21 cellular contexts compared by ENCODE assay signal in genomic region chr1:167298328-167298727, GRCh38.
DNase-seq lines count a peak whose midpoint lies in the region; ATAC-seq, FAIRE-seq and TF ChIP-seq lines count a peak whose summit lies in the region.
"Had no signal": no experiment of that assay in that cellular context is flagged by ENCODE, and none has a peak within 500 bp of the region (broad histone marks: within the 10 kb centered on the region; RNA-seq: fewer than 3 reads in every experiment).

No MANE protein-coding gene starts in this region.

- no peak for TF ChIP-seq EP300 in ovary (IDR thresholded peaks at IDR 0.05)

- peaks cover 18% of the 10 kb centered on the region for H3K4me1 ChIP-seq in endothelial cell of umbilical vein (ENCODE audit: control insufficient read depth, extremely low read depth, insufficient read depth, low read length)
- H3K4me1 ChIP-seq in lower lobe of right lung, result peaks cover 27% of the 10 kb centered on the region
- no peaks in the 10 kb centered on the region for H3K4me1 ChIP-seq in ovary (ENCODE audit: insufficient read depth)

- TF ChIP-seq CTCF in endothelial cell of umbilical vein (IDR thresholded peaks at IDR 0.05; ENCODE audit: extremely low read depth in 1 of 2, insufficient read depth in 1 of 2, low read depth in 1 of 2, low read length in 2 of 2), result no peak
- no peak for TF ChIP-seq CTCF in lower lobe of right lung (IDR thresholded peaks at IDR 0.05)
- TF ChIP-seq CTCF in ovary (IDR thresholded peaks at IDR 0.05), result no peak

- H3K27ac ChIP-seq in endothelial cell of umbilical vein (ENCODE audit: insufficient read depth, low read depth, low read length), result no peak overlapping the region
- H3K27ac ChIP-seq in lower lobe of right lung, result peak overlapping the region; percentile 40
- no peak overlapping the region for H3K27ac ChIP-seq in ovary

- CTCF ChIA-PET in endothelial cell of umbilical vein (lab: Charles Lee), result interaction anchor here (1.0 to 3.7 kb wide), 2 partner anchors 30 to 78 kb away, joined by 3 to 15 read pairs; partner anchors contain the start of gene POU2F1

- no peak overlapping the region for H2AFZ ChIP-seq in endothelial cell of umbilical vein (ENCODE audit: low read depth, low read length)

- DNase-seq in endothelial cell of umbilical vein (ENCODE audit: low read depth, low spot score), result peak; percentile 24
- DNase-seq in lower lobe of right lung, result no peak
- no peak for DNase-seq in NCI-H446 treated with DMSO at 0.1 percent for 48 hours (lab: John Stamatoyannopoulos, UW)
- no peak for DNase-seq in NCI-H2227 (lab: John Stamatoyannopoulos, UW; ENCODE audit: unreplicated experiment)
- DNase-seq in ovary, result no peak
- no peak for DNase-seq in frontal cortex (ENCODE audit: low spot score in 2 of 2)
- DNase-seq: AML-193; CD4-positive, CD25-positive, alpha-beta regulatory T cell; DMS79; KG1; MM.1S; NCI-H1105 treated with DMSO at 0.1 percent for 48 hours; NCI-H187 treated with DMSO at 0.1 percent for 48 hours; NCI-H2171; NCI-H510A; NCI-H82; SHP77 had no signal

- no TSS peak for BruUV-seq in endothelial cell of umbilical vein (replicated peaks; lab: Mats Ljungman, UMichigan)

- no peak for TF ChIP-seq POLR2A in endothelial cell of umbilical vein (IDR thresholded peaks at IDR 0.05; ENCODE audit: low read depth, low read length)
- no peak for TF ChIP-seq POLR2A in ovary (IDR thresholded peaks at IDR 0.05)

- intact Hi-C loops in endothelial cell of umbilical vein (cut with micrococcal nuclease), result no loop called here
- intact Hi-C loops in lower lobe of right lung (cut with DNase I), result no loop called here
- intact Hi-C loops in ovary (cut with DNase I), result no loop called here

- no peak overlapping the region for H3K9ac ChIP-seq in endothelial cell of umbilical vein (replicated peaks; ENCODE audit: extremely low read depth, insufficient read depth, low read length)

- H4K20me1 ChIP-seq in endothelial cell of umbilical vein (replicated peaks; ENCODE audit: control insufficient read depth, extremely low read depth, insufficient read depth, low read length), result no peaks in the 10 kb centered on the region

- H3K4me2 ChIP-seq in endothelial cell of umbilical vein (ENCODE audit: insufficient read depth, low read length), result peak overlapping the region; percentile 71

- H3K4me3 ChIP-seq in endothelial cell of umbilical vein (replicated peaks in 1 of 3; ENCODE audit: insufficient read depth in 1 of 3, low read depth in 1 of 3, low read length in 3 of 3) (no peak overlapping the region), lower lobe of right lung (no peak overlapping the region), ovary (no peak overlapping the region)

- FAIRE-seq in G401.6 (lab: Jason Lieb, UNC) (peak; percentile 42), TTC549 (lab: Jason Lieb, UNC) (peak; percentile 77), endothelial cell of umbilical vein (lab: Jason Lieb, UNC) (no peak), frontal cortex (lab: Jason Lieb, UNC) (no peak)
- FAIRE-seq: GM12891, RCC 7860 had no signal

- ATAC-seq in lower lobe of right lung, result no peak

- H3K9me3 ChIP-seq in endothelial cell of umbilical vein (replicated peaks; ENCODE audit: control insufficient read depth, insufficient read depth, low read length) (no peaks in the 10 kb centered on the region), lower lobe of right lung (no peaks in the 10 kb centered on the region), ovary (no peaks in the 10 kb centered on the region)

- dilution Hi-C loops in endothelial cell of umbilical vein (cut with MboI; ENCODE audit: extremely low pct_ligation_motif_present, low sequenced_read_pairs), result no loop called here

- no peaks in the 10 kb centered on the region for H3K9me1 ChIP-seq in endothelial cell of umbilical vein (replicated peaks; ENCODE audit: control insufficient read depth, extremely low read depth, insufficient read depth, low read length)

- POLR2A ChIA-PET in endothelial cell of umbilical vein (lab: Charles Lee), result no interaction called here

- H3K36me3 ChIP-seq in endothelial cell of umbilical vein (ENCODE audit: control insufficient read depth in 2 of 2, extremely low read depth in 1 of 2, insufficient read depth in 2 of 2, low read length in 2 of 2) (no peaks in the 10 kb centered on the region), lower lobe of right lung (no peaks in the 10 kb centered on the region), ovary (no peaks in the 10 kb centered on the region)

- H3K27me3 ChIP-seq in endothelial cell of umbilical vein (ENCODE audit: control insufficient read depth in 2 of 2, insufficient read depth in 2 of 2, low read length in 2 of 2) (no peaks in the 10 kb centered on the region), lower lobe of right lung (ENCODE audit: low read depth) (no peaks in the 10 kb centered on the region), ovary (no peaks in the 10 kb centered on the region)

- 49 to 59% (median 57%) methylated on average over 3 of the region's 3 CpGs for WGBS in ovary, 3 donors

- H3K79me2 ChIP-seq in endothelial cell of umbilical vein (ENCODE audit: control insufficient read depth, insufficient read depth, low read length), result peaks cover 4% of the 10 kb centered on the region

TF ChIP-seq in endothelial cell of umbilical vein, 7 proteins besides CTCF, POLR2A, EP300 and RAD21:
- TF ChIP-seq JUN (IDR thresholded peaks at IDR 0.05; ENCODE audit: borderline replicate concordance, insufficient read depth, insufficient read length, low read depth) (no peak), EZH2 (IDR thresholded peaks at IDR 0.05; ENCODE audit: borderline replicate concordance, low read depth, low read length, severe bottlenecking) (no peak), MAX (IDR thresholded peaks at IDR 0.05; ENCODE audit: insufficient read depth, insufficient read length) (no peak), GATA2 (IDR thresholded peaks at IDR 0.05; ENCODE audit: insufficient read depth, insufficient read length, low read depth, low read length) (no peak), MYC (IDR thresholded peaks at IDR 0.05; ENCODE audit: low read depth, low read length) (no peak), FOS (IDR thresholded peaks at IDR 0.05; ENCODE audit: borderline replicate concordance, insufficient read depth, low read length) (no peak), POLR2AphosphoS5 (IDR thresholded peaks at IDR 0.05; ENCODE audit: insufficient read depth, low read depth, low read length) (no peak)
